Comparison of ENCODE assay signal across 29 cellular contexts in genomic region chr16:76756951-76757350, GRCh38.
"Had no signal": no experiment of that assay in that cellular context is flagged by ENCODE, and none has a peak within 500 bp of the region (broad histone marks: within the 10 kb centered on the region; RNA-seq: fewer than 3 reads in every experiment).

No MANE protein-coding gene starts in this region.

- ATAC-seq: activated CD4-positive, alpha-beta T cell treated with anti-CD3 and anti-CD28 coated beads for 36 hours; activated CD8-positive, alpha-beta memory T cell treated with anti-CD3 and anti-CD28 coated beads, Interleukin-2, amount 10 ng/mL, durations not matched to agents 7 days and 5 days; activated CD8-positive, alpha-beta T cell treated with anti-CD3 and anti-CD28 coated beads, Interleukin-2, amount 10 ng/mL, durations not matched to agents 7 days and 5 days; activated naive CD4-positive, alpha-beta T cell treated with anti-CD3 and anti-CD28 coated beads, Interleukin-2, amount 50 U/mL, for 72 hours; effector memory CD8-positive, alpha-beta T cell; foreskin keratinocyte; gastrocnemius medialis; heart left ventricle had no signal

- H3K27ac ChIP-seq: brain microvascular endothelial cell, epithelial cell of prostate, foreskin keratinocyte, gastrocnemius medialis, heart left ventricle had no signal

- H3K4me3 ChIP-seq: gastrocnemius medialis, heart left ventricle had no signal

- H3K27me3 ChIP-seq: brain microvascular endothelial cell, foreskin keratinocyte, gastrocnemius medialis, heart left ventricle had no signal

- DNase-seq: activated CD4-positive, alpha-beta memory T cell treated with anti-CD3 and anti-CD28 coated beads for 36 hours; activated CD4-positive, alpha-beta T cell treated with anti-CD3 and anti-CD28 coated beads for 36 hours; activated CD4-positive, alpha-beta T cell treated with anti-CD3 and anti-CD28 coated beads, Interleukin-2, amount 10 ng/mL, durations not matched to agents 24 days and 14 days; activated CD4-positive, CD25-positive, alpha-beta regulatory T cell; activated CD4-positive, CD25-positive, alpha-beta regulatory T cell treated with anti-CD3 and anti-CD28 coated beads, Interleukin-2, amount 50 U/mL, for 72 hours; activated CD8-positive, alpha-beta memory T cell treated with anti-CD3 and anti-CD28 coated beads, Interleukin-2, amount 10 ng/mL, durations not matched to agents 7 days and 5 days; activated CD8-positive, alpha-beta memory T cell treated with anti-CD3 and anti-CD28 coated beads, Interleukin-2, amount 50 U/mL, for 4 hours; activated CD8-positive, alpha-beta T cell treated with anti-CD3 and anti-CD28 coated beads, Interleukin-2, amount 10 ng/mL, durations not matched to agents 7 days and 5 days; activated gamma-delta T cell; activated naive CD4-positive, alpha-beta T cell; activated naive CD4-positive, alpha-beta T cell treated with anti-CD3 and anti-CD28 coated beads, Interleukin-2, amount 10 ng/mL, durations not matched to agents 7 days and 5 days; activated naive CD8-positive, alpha-beta T cell treated with anti-CD3 and anti-CD28 coated beads, Interleukin-2, amount 10 ng/mL, durations not matched to agents 7 days and 5 days; activated T-cell treated with anti-CD3 and anti-CD28 coated beads, Interleukin-2, amount 50 U/mL, for 1 hour; activated T-cell treated with anti-CD3 and anti-CD28 coated beads, Interleukin-2, amount 50 U/mL, for 48 hours; amniotic stem cell; anterior cingulate cortex; brain microvascular endothelial cell; caudate nucleus; cortex of kidney; dermis blood vessel endothelial cell; effector CD4-positive, alpha-beta T cell; effector memory CD8-positive, alpha-beta T cell; foreskin keratinocyte; gastrocnemius medialis; glutamatergic neuron; heart left ventricle; T-helper 2 cell had no signal

- H3K36me3 ChIP-seq: brain microvascular endothelial cell, gastrocnemius medialis, heart left ventricle had no signal

- H3K4me1 ChIP-seq: foreskin keratinocyte, gastrocnemius medialis, heart left ventricle had no signal

- H3K9me3 ChIP-seq: gastrocnemius medialis had no signal
